ENCODE assay signal across 12 cellular contexts in genomic region chr16:1532081-1532760, GRCh38. TPM values are rescaled to one million over a fixed set of nuclear protein-coding genes. Genes with fewer than 3 reads are reported as not detected.
DNase-seq lines count a peak whose midpoint lies in the region; TF ChIP-seq lines count a peak whose summit lies in the region.
"Had no signal": no experiment of that assay in that cellular context is flagged by ENCODE, and none has a peak within 500 bp of the region (broad histone marks: within the 10 kb centered on the region; RNA-seq: fewer than 3 reads in every experiment).

No MANE protein-coding gene starts in this region.

- no peak for DNase-seq in activated CD4-positive, alpha-beta T cell treated with anti-CD3 and anti-CD28 coated beads, Interleukin-2, amount 10 ng/mL, durations not matched to agents 7 days and 5 days
- DNase-seq in activated CD4-positive, alpha-beta T cell treated with anti-CD3 and anti-CD28 coated beads for 48 hours: no peak
- DNase-seq in colonic mucosa: no peak
- DNase-seq in mesenchymal stem cell: peak; percentile 38
- peak; percentile 81 to 92 for DNase-seq in tibial artery
- no peak for DNase-seq in activated T-helper 2 cell treated with anti-CD3 and anti-CD28 coated beads, Interferon-gamma antibody, Interleukin-2, Interleukin-4, amounts not matched to agents 10 μg/mL and 5 μg/mL and 100 μg/mL, durations not matched to agents 14 hours and 24 hours and 36 hours (ENCODE audit: low spot score)
- no peak for DNase-seq in NCI-H526 treated with DMSO at 0.1 percent for 48 hours (lab: John Stamatoyannopoulos, UW)
- DNase-seq in SK-N-DZ (ENCODE audit: low spot score): no peak
- DNase-seq: activated CD4-positive, alpha-beta T cell treated with anti-CD3 and anti-CD28 coated beads for 1 hour; central memory CD4-positive, alpha-beta T cell; MV-4-11 had no signal

- CTCF ChIA-PET in activated CD4-positive, alpha-beta T cell treated with anti-CD3 and anti-CD28 coated beads, Interleukin-2, amount 10 ng/mL, durations not matched to agents 7 days and 5 days (lab: Charles Lee): no interaction called here

- TF ChIP-seq CTCF in colonic mucosa (IDR thresholded peaks at IDR 0.05) (no peak), tibial artery (IDR thresholded peaks at IDR 0.05) (no peak)

- peak overlapping the region; percentile 73 for H4K8ac ChIP-seq in mesenchymal stem cell (ENCODE audit: low read length)

- H3K27me3 Mint-ChIP-seq in activated CD4-positive, alpha-beta T cell treated with anti-CD3 and anti-CD28 coated beads, Interleukin-2, amount 10 ng/mL, durations not matched to agents 7 days and 5 days: no peaks in the 10 kb centered on the region
- H3K27me3 Mint-ChIP-seq in activated T-helper 2 cell treated with anti-CD3 and anti-CD28 coated beads, Interferon-gamma antibody, Interleukin-2, Interleukin-4, amounts not matched to agents 10 μg/mL and 5 μg/mL and 100 μg/mL, durations not matched to agents 14 hours and 24 hours and 36 hours (ENCODE audit: low read depth): no peaks in the 10 kb centered on the region

- no peak overlapping the region for H3K4me3 Mint-ChIP-seq in activated CD4-positive, alpha-beta T cell treated with anti-CD3 and anti-CD28 coated beads, Interleukin-2, amount 10 ng/mL, durations not matched to agents 7 days and 5 days
- H3K4me3 Mint-ChIP-seq in activated T-helper 2 cell treated with anti-CD3 and anti-CD28 coated beads, Interferon-gamma antibody, Interleukin-2, Interleukin-4, amounts not matched to agents 10 μg/mL and 5 μg/mL and 100 μg/mL, durations not matched to agents 14 hours and 24 hours and 36 hours (ENCODE audit: low read depth): no peak overlapping the region

- intact Hi-C loops in colonic mucosa (cut with DNase I) (no loop called here), tibial artery (cut with DNase I; ENCODE audit: low total_unique reads) (no loop called here)
- intact Hi-C loops in activated T-helper 2 cell treated with anti-CD3 and anti-CD28 coated beads, Interferon-gamma antibody, Interleukin-2, Interleukin-4, amounts not matched to agents 10 μg/mL and 5 μg/mL and 100 μg/mL, durations not matched to agents 14 hours and 24 hours and 36 hours (cut with micrococcal nuclease): loop anchor here (10.0 kb wide), 1 partner anchor 173 kb away; the partner anchor contains the start of gene MAPK8IP3

- POLR2A ChIA-PET in activated CD4-positive, alpha-beta T cell treated with anti-CD3 and anti-CD28 coated beads, Interleukin-2, amount 10 ng/mL, durations not matched to agents 7 days and 5 days (lab: Charles Lee): no interaction called here

- no peak overlapping the region for H2BK5ac ChIP-seq in mesenchymal stem cell (ENCODE audit: low read depth, low read length, poor library complexity, severe bottlenecking)

- peaks cover 29% of the 10 kb centered on the region for H3K36me3 Mint-ChIP-seq in activated CD4-positive, alpha-beta T cell treated with anti-CD3 and anti-CD28 coated beads, Interleukin-2, amount 10 ng/mL, durations not matched to agents 7 days and 5 days (ENCODE audit: low read depth)
- peaks cover 21% of the 10 kb centered on the region for H3K36me3 Mint-ChIP-seq in activated T-helper 2 cell treated with anti-CD3 and anti-CD28 coated beads, Interferon-gamma antibody, Interleukin-2, Interleukin-4, amounts not matched to agents 10 μg/mL and 5 μg/mL and 100 μg/mL, durations not matched to agents 14 hours and 24 hours and 36 hours (ENCODE audit: low read depth)

- peaks cover 29% of the 10 kb centered on the region for H3K79me1 ChIP-seq in mesenchymal stem cell (replicated peaks; ENCODE audit: low read length, poor library complexity, severe bottlenecking)

- H3K14ac ChIP-seq in mesenchymal stem cell (ENCODE audit: low read length in 2 of 2): peak overlapping the region in 1 of 2 experiments; percentile 46

- H3K27ac ChIP-seq in colonic mucosa (peak overlapping the region; percentile 81), mesenchymal stem cell (ENCODE audit: low read length, poor library complexity, severe bottlenecking) (no peak overlapping the region), tibial artery (peak overlapping the region; percentile 86 to 92)

- peaks cover 42% of the 10 kb centered on the region for H3K4me1 Mint-ChIP-seq in activated CD4-positive, alpha-beta T cell treated with anti-CD3 and anti-CD28 coated beads, Interleukin-2, amount 10 ng/mL, durations not matched to agents 7 days and 5 days
- H3K4me1 Mint-ChIP-seq in activated T-helper 2 cell treated with anti-CD3 and anti-CD28 coated beads, Interferon-gamma antibody, Interleukin-2, Interleukin-4, amounts not matched to agents 10 μg/mL and 5 μg/mL and 100 μg/mL, durations not matched to agents 14 hours and 24 hours and 36 hours (ENCODE audit: low read depth): peaks cover 23% of the 10 kb centered on the region

- no peaks in the 10 kb centered on the region for H3K36me3 ChIP-seq in colonic mucosa
- peaks cover 11 to 46% of the 10 kb centered on the region in 2 experiments for H3K36me3 ChIP-seq in mesenchymal stem cell (ENCODE audit: control insufficient read depth in 1 of 2, insufficient read depth in 2 of 2, low read depth in 1 of 2, low read length in 2 of 2)
- H3K36me3 ChIP-seq in tibial artery: peaks cover 20 to 22% (median 21%) of the 10 kb centered on the region in 3 donors

- H3K9me3 Mint-ChIP-seq in activated CD4-positive, alpha-beta T cell treated with anti-CD3 and anti-CD28 coated beads, Interleukin-2, amount 10 ng/mL, durations not matched to agents 7 days and 5 days: no peaks in the 10 kb centered on the region
- no peaks in the 10 kb centered on the region for H3K9me3 Mint-ChIP-seq in activated T-helper 2 cell treated with anti-CD3 and anti-CD28 coated beads, Interferon-gamma antibody, Interleukin-2, Interleukin-4, amounts not matched to agents 10 μg/mL and 5 μg/mL and 100 μg/mL, durations not matched to agents 14 hours and 24 hours and 36 hours

- peak overlapping the region; percentile 52 for H2AK5ac ChIP-seq in mesenchymal stem cell (ENCODE audit: low read length, severe bottlenecking)

- H3K23ac ChIP-seq in mesenchymal stem cell (ENCODE audit: low read length in 2 of 2): no peak overlapping the region

- H3K18ac ChIP-seq in mesenchymal stem cell (ENCODE audit: low read depth in 1 of 2, low read length in 2 of 2): peak overlapping the region; percentile 52 to 95

- peak overlapping the region; percentile 85 to 95 for H3K4ac ChIP-seq in mesenchymal stem cell (ENCODE audit: low read depth in 1 of 2, low read length in 2 of 2)

- peak overlapping the region; percentile 93 for H3K27ac Mint-ChIP-seq in activated CD4-positive, alpha-beta T cell treated with anti-CD3 and anti-CD28 coated beads, Interleukin-2, amount 10 ng/mL, durations not matched to agents 7 days and 5 days
- H3K27ac Mint-ChIP-seq in activated T-helper 2 cell treated with anti-CD3 and anti-CD28 coated beads, Interferon-gamma antibody, Interleukin-2, Interleukin-4, amounts not matched to agents 10 μg/mL and 5 μg/mL and 100 μg/mL, durations not matched to agents 14 hours and 24 hours and 36 hours: no peak overlapping the region

- peak overlapping the region; percentile 97 for H2BK15ac ChIP-seq in mesenchymal stem cell (ENCODE audit: low read depth, poor library complexity, severe bottlenecking)

- H2AFZ ChIP-seq in mesenchymal stem cell (ENCODE audit: low read depth, low read length): no peak overlapping the region

- H2BK120ac ChIP-seq in mesenchymal stem cell (ENCODE audit: low read depth, low read length): peak overlapping the region; percentile 100

- peak overlapping the region; percentile 95 to 96 for H2BK12ac ChIP-seq in mesenchymal stem cell (ENCODE audit: low read length in 2 of 2)

- H3K9ac ChIP-seq in colonic mucosa (ENCODE audit: low read depth in 2 of 2, low read length in 2 of 2) (peak overlapping the region; percentile 50 to 61), mesenchymal stem cell (ENCODE audit: low read length) (no peak overlapping the region)

- no peaks in the 10 kb centered on the region for H3K4me1 ChIP-seq in colonic mucosa
- peaks cover 31% of the 10 kb centered on the region for H3K4me1 ChIP-seq in mesenchymal stem cell (ENCODE audit: control insufficient read depth, insufficient read depth, low read depth, low read length)
- peaks cover 0 to 65% (median 49%) of the 10 kb centered on the region in 4 donors for H3K4me1 ChIP-seq in tibial artery

- H3K9me3 ChIP-seq in colonic mucosa: no peaks in the 10 kb centered on the region
- no peaks in the 10 kb centered on the region for H3K9me3 ChIP-seq in mesenchymal stem cell (ENCODE audit: control insufficient read depth, low read length)
- H3K9me3 ChIP-seq in tibial artery: no peaks in the 10 kb centered on the region

- H3K4me3 ChIP-seq in colonic mucosa: no peak overlapping the region
- peak overlapping the region in 1 of 2 experiments; percentile 15 for H3K4me3 ChIP-seq in mesenchymal stem cell (ENCODE audit: insufficient read depth in 1 of 2, low read depth in 1 of 2, low read length in 2 of 2)
- peak overlapping the region; percentile 67 to 73 for H3K4me3 ChIP-seq in tibial artery

- no peak overlapping the region for H3K4me2 ChIP-seq in mesenchymal stem cell (ENCODE audit: low read length, poor library complexity, severe bottlenecking)

- H3K27me3 ChIP-seq in colonic mucosa (no peaks in the 10 kb centered on the region), mesenchymal stem cell (ENCODE audit: control insufficient read depth in 1 of 2, insufficient read depth in 1 of 2, low read length in 2 of 2) (no peaks in the 10 kb centered on the region), tibial artery (no peaks in the 10 kb centered on the region)

- WGBS in mesenchymal stem cell: 87% methylated on average over 28 of the region's 28 CpGs

- H4K91ac ChIP-seq in mesenchymal stem cell (ENCODE audit: low read length): peak overlapping the region; percentile 99

RNA-seq across cellular contexts. Expression of gene TMEM204, which starts 1.2 kb away (rescaled TPM):
- total RNA-seq in activated CD4-positive, alpha-beta T cell treated with anti-CD3 and anti-CD28 coated beads, Interleukin-2, amount 10 ng/mL, durations not matched to agents 7 days and 5 days: 10 to 100 TPM; 60.6 to 73.5 TPM
- 1 to 10 TPM; 2.9 to 5.0 TPM for total RNA-seq in colonic mucosa
- 12.5 TPM for polyA plus RNA-seq in mesenchymal stem cell (2013, experiment 1 of 2)
- 13.0 TPM for polyA plus RNA-seq in mesenchymal stem cell (2013, experiment 2 of 2)
- total RNA-seq in activated T-helper 2 cell treated with anti-CD3 and anti-CD28 coated beads, Interferon-gamma antibody, Interleukin-2, Interleukin-4, amounts not matched to agents 10 μg/mL and 5 μg/mL and 100 μg/mL, durations not matched to agents 14 hours and 24 hours and 36 hours: 17.2 and 17.8 TPM in 2 replicates
- not detected in 2 replicates for polyA plus RNA-seq in SK-N-DZ (2014; cell fraction: cytosol; rRNA removed)
- not detected in 2 replicates for polyA plus RNA-seq in SK-N-DZ (2014; cell fraction: nucleus; rRNA removed)

RNA-seq across cellular contexts. Expression of gene TELO2, which starts 39.1 kb away (rescaled TPM):
- 10 to 100 TPM; 49.1 to 65.5 TPM for total RNA-seq in activated CD4-positive, alpha-beta T cell treated with anti-CD3 and anti-CD28 coated beads, Interleukin-2, amount 10 ng/mL, durations not matched to agents 7 days and 5 days
- 10 to 100 TPM; 18.4 to 76.0 TPM for total RNA-seq in colonic mucosa
- polyA plus RNA-seq in mesenchymal stem cell (2013, experiment 1 of 2): 10.0 TPM
- polyA plus RNA-seq in mesenchymal stem cell (2013, experiment 2 of 2): 10.2 TPM
- total RNA-seq in activated T-helper 2 cell treated with anti-CD3 and anti-CD28 coated beads, Interferon-gamma antibody, Interleukin-2, Interleukin-4, amounts not matched to agents 10 μg/mL and 5 μg/mL and 100 μg/mL, durations not matched to agents 14 hours and 24 hours and 36 hours: 72.6 and 74.8 TPM in 2 replicates
- polyA plus RNA-seq in SK-N-DZ (2014; cell fraction: cytosol; rRNA removed): 35.5 and 36.4 TPM in 2 replicates
- polyA plus RNA-seq in SK-N-DZ (2014; cell fraction: nucleus; rRNA removed): 165 and 184 TPM in 2 replicates

RNA-seq across cellular contexts. Expression of gene PTX4, which starts 43.5 kb away (rescaled TPM):
- total RNA-seq in activated CD4-positive, alpha-beta T cell treated with anti-CD3 and anti-CD28 coated beads, Interleukin-2, amount 10 ng/mL, durations not matched to agents 7 days and 5 days: not detected
- not detected for total RNA-seq in colonic mucosa
- not detected for polyA plus RNA-seq in mesenchymal stem cell (2013, experiment 1 of 2)
- polyA plus RNA-seq in mesenchymal stem cell (2013, experiment 2 of 2): not detected
- not detected in 2 replicates for total RNA-seq in activated T-helper 2 cell treated with anti-CD3 and anti-CD28 coated beads, Interferon-gamma antibody, Interleukin-2, Interleukin-4, amounts not matched to agents 10 μg/mL and 5 μg/mL and 100 μg/mL, durations not matched to agents 14 hours and 24 hours and 36 hours
- polyA plus RNA-seq in SK-N-DZ (2014; cell fraction: cytosol; rRNA removed): not detected in 2 replicates
- not detected in 2 replicates for polyA plus RNA-seq in SK-N-DZ (2014; cell fraction: nucleus; rRNA removed)
- total RNA-seq: subcutaneous adipose tissue had no signal

RNA-seq across cellular contexts. Expression of gene CLCN7, which starts 57.4 kb away (rescaled TPM):
- total RNA-seq in activated CD4-positive, alpha-beta T cell treated with anti-CD3 and anti-CD28 coated beads, Interleukin-2, amount 10 ng/mL, durations not matched to agents 7 days and 5 days: 10 to 100 TPM; 58.3 to 64.0 TPM
- 10 to 100 TPM; 42.4 to 61.5 TPM for total RNA-seq in colonic mucosa
- polyA plus RNA-seq in mesenchymal stem cell (2013, experiment 1 of 2): 91.3 TPM
- polyA plus RNA-seq in mesenchymal stem cell (2013, experiment 2 of 2): 88.2 TPM
- total RNA-seq in activated T-helper 2 cell treated with anti-CD3 and anti-CD28 coated beads, Interferon-gamma antibody, Interleukin-2, Interleukin-4, amounts not matched to agents 10 μg/mL and 5 μg/mL and 100 μg/mL, durations not matched to agents 14 hours and 24 hours and 36 hours: 52.2 and 54.3 TPM in 2 replicates
- 47.2 and 67.5 TPM in 2 replicates for polyA plus RNA-seq in SK-N-DZ (2014; cell fraction: cytosol; rRNA removed)
- polyA plus RNA-seq in SK-N-DZ (2014; cell fraction: nucleus; rRNA removed): 328 and 374 TPM in 2 replicates

Comparison
In these comparisons a context has a peak if more than half of its experiments do, and no peak if none do; other contexts are left out.
1. DNase-seq: peak in mesenchymal stem cell (single experiment) and tibial artery (2 of 2); none in activated CD4-positive, alpha-beta T cell treated with anti-CD3 and anti-CD28 coated beads, Interleukin-2, amount 10 ng/mL, durations not matched to agents 7 days and 5 days (single experiment), activated CD4-positive, alpha-beta T cell treated with anti-CD3 and anti-CD28 coated beads for 48 hours (single experiment), colonic mucosa (single experiment), activated T-helper 2 cell treated with anti-CD3 and anti-CD28 coated beads, Interferon-gamma antibody, Interleukin-2, Interleukin-4, amounts not matched to agents 10 μg/mL and 5 μg/mL and 100 μg/mL, durations not matched to agents 14 hours and 24 hours and 36 hours (single experiment), NCI-H526 treated with DMSO at 0.1 percent for 48 hours (single experiment) and SK-N-DZ (single experiment).